In the genomic region with DNA sequence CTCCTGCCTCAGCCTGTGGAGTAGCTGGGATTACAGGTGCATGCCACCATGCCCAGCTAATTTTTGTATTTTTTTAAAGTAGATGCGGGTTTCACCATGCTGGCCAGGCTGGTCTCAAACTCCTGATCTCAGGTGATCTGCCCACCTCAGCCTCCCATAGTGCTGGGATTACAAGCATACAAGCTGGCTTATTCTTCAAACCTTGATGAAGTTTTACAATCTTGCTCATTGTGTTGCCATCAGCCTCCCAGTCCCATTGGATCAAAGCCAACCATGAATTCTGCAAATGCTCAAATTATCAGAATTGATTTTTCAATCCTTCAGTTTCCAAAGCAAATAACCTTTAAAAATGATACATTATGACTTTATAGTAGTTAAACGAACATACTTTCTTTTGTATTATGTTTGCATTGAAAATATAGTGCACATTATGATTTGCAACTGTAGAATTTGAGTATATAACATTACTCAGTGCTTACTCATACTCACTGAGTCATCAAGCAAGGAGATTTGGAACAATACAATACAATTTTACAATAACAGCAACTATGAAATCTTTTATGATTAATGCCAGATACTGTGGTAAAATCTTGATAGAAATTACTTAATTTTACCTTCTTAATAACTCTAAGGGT, we compare ENCODE assay signal across 1 cellular context.
TF ChIP-seq lines count a peak whose summit lies in the region.

No MANE protein-coding gene starts in this region.

TF ChIP-seq in HCT116, 20 proteins besides CTCF, POLR2A, EP300 and RAD21:
- TF ChIP-seq JUND (IDR thresholded peaks at IDR 0.05) (peak; percentile 37; the same call in 1 of the 2 replicates), FOSL1 (IDR thresholded peaks at IDR 0.05; ENCODE audit: low read depth) (peak; percentile 70), EGR1 (IDR thresholded peaks at IDR 0.05; ENCODE audit: low read depth) (no peak)
TF ChIP-seq in HCT116: peak in this region for 2.
